8 cellular contexts compared by ENCODE assay signal in genomic region chr4:1200425-1201035, GRCh38. TPM values are rescaled to one million over a fixed set of nuclear protein-coding genes. Genes with fewer than 3 reads are reported as not detected.
DNase-seq lines count a peak whose midpoint lies in the region; ATAC-seq and TF ChIP-seq lines count a peak whose summit lies in the region.

No MANE protein-coding gene starts in this region.

- H3K27ac Mint-ChIP-seq in activated B cell treated with CpG ODN at 0.5 μM for 24 hours, result no peak overlapping the region
- H3K27ac Mint-ChIP-seq in stimulated activated naive B cell treated with anti-CD40 and anti-IgM and Interleukin-4, amounts not matched to agents 10 μg/mL and 1 μg/mL and 100 μg/mL, for 72 hours, result no peak overlapping the region

- TF ChIP-seq CTCF in activated B cell treated with CpG ODN at 0.5 μM for 24 hours (IDR thresholded peaks at IDR 0.05), result no peak

- CTCF ChIA-PET in activated B cell treated with CpG ODN at 0.5 μM for 24 hours (lab: Charles Lee), result no interaction called here

- H3K36me3 Mint-ChIP-seq in activated B cell treated with CpG ODN at 0.5 μM for 24 hours (ENCODE audit: low read depth), result no peaks in the 10 kb centered on the region
- H3K36me3 Mint-ChIP-seq in stimulated activated naive B cell treated with anti-CD40 and anti-IgM and Interleukin-4, amounts not matched to agents 10 μg/mL and 1 μg/mL and 100 μg/mL, for 72 hours, result peaks cover 15 to 36% of the 10 kb centered on the region in 2 donors

- H3K9me3 Mint-ChIP-seq in activated B cell treated with CpG ODN at 0.5 μM for 24 hours, result no peaks in the 10 kb centered on the region
- peaks cover 0 to 2% of the 10 kb centered on the region in 2 donors for H3K9me3 Mint-ChIP-seq in stimulated activated naive B cell treated with anti-CD40 and anti-IgM and Interleukin-4, amounts not matched to agents 10 μg/mL and 1 μg/mL and 100 μg/mL, for 72 hours

- DNase-seq in D341Med (ENCODE audit: low spot score) (peak; percentile 30), HCEC 1CT (peak; percentile 93), activated B cell treated with CpG ODN at 0.5 μM for 24 hours (no peak), cardiac septum (ENCODE audit: low spot score) (peak; percentile 77), NCI-H1436 treated with DMSO at 0.1 percent for 48 hours (lab: John Stamatoyannopoulos, UW) (no peak), SKM-1 (lab: John Stamatoyannopoulos, UW; ENCODE audit: unreplicated experiment) (no peak)
- no peak for DNase-seq in stimulated activated naive B cell treated with anti-CD40 and anti-IgM and Interleukin-4, amounts not matched to agents 10 μg/mL and 1 μg/mL and 100 μg/mL, for 72 hours
- DNase-seq in stimulated activated CD4-positive, alpha-beta T cell treated with anti-CD3 and anti-CD28 coated beads, Interleukin-4, amount 100 ng/mL, for 24 hours, result no peak

- no peaks in the 10 kb centered on the region for H3K27me3 Mint-ChIP-seq in activated B cell treated with CpG ODN at 0.5 μM for 24 hours
- H3K27me3 Mint-ChIP-seq in stimulated activated naive B cell treated with anti-CD40 and anti-IgM and Interleukin-4, amounts not matched to agents 10 μg/mL and 1 μg/mL and 100 μg/mL, for 72 hours, result no peaks in the 10 kb centered on the region

- intact Hi-C loops in activated B cell treated with CpG ODN at 0.5 μM for 24 hours (cut with micrococcal nuclease) (loop anchor here (1.0 to 2.0 kb wide), 3 partner anchors 16 to 33 kb away; no protein-coding TSS in a partner anchor), cardiac septum (cut with DNase I) (no loop called here)

- peak; percentile 5 for ATAC-seq in activated B cell treated with CpG ODN at 0.5 μM for 24 hours (ENCODE audit: low read depth)
- peak; percentile 14 to 19 for ATAC-seq in stimulated activated naive B cell treated with anti-CD40 and anti-IgM and Interleukin-4, amounts not matched to agents 10 μg/mL and 1 μg/mL and 100 μg/mL, for 72 hours (replicated peaks)

- POLR2A ChIA-PET in activated B cell treated with CpG ODN at 0.5 μM for 24 hours (lab: Charles Lee), result interaction anchor here (0.6 kb wide), 1 partner anchor 87 kb away, joined by 3 read pairs; the partner anchor contains the start of gene RNF212

- peaks cover 42% of the 10 kb centered on the region for H3K4me1 Mint-ChIP-seq in activated B cell treated with CpG ODN at 0.5 μM for 24 hours
- peaks cover 18 to 43% of the 10 kb centered on the region in 2 donors for H3K4me1 Mint-ChIP-seq in stimulated activated naive B cell treated with anti-CD40 and anti-IgM and Interleukin-4, amounts not matched to agents 10 μg/mL and 1 μg/mL and 100 μg/mL, for 72 hours

- no peak overlapping the region for H3K4me3 Mint-ChIP-seq in activated B cell treated with CpG ODN at 0.5 μM for 24 hours
- peak overlapping the region; percentile 82 to 85 for H3K4me3 Mint-ChIP-seq in stimulated activated naive B cell treated with anti-CD40 and anti-IgM and Interleukin-4, amounts not matched to agents 10 μg/mL and 1 μg/mL and 100 μg/mL, for 72 hours

RNA-seq across cellular contexts. Expression of gene SPON2, which starts 28.1 kb away (rescaled TPM):
- total RNA-seq in activated B cell treated with CpG ODN at 0.5 μM for 24 hours, result 2.2 and 3.4 TPM in 2 replicates
- 19.8 TPM for total RNA-seq in cardiac septum

RNA-seq across cellular contexts. Expression of gene CTBP1, which starts 48.4 kb away (rescaled TPM):
- total RNA-seq in activated B cell treated with CpG ODN at 0.5 μM for 24 hours, result 162 and 175 TPM in 2 replicates
- total RNA-seq in cardiac septum, result 129 TPM

Comparison
In these comparisons a context has a peak if more than half of its experiments do, and no peak if none do; other contexts are left out.
1. DNase-seq: peak in D341Med (single experiment), HCEC 1CT (single experiment) and cardiac septum (single experiment); none in activated B cell treated with CpG ODN at 0.5 μM for 24 hours (single experiment), stimulated activated naive B cell treated with anti-CD40 and anti-IgM and Interleukin-4, amounts not matched to agents 10 μg/mL and 1 μg/mL and 100 μg/mL, for 72 hours (single experiment), stimulated activated CD4-positive, alpha-beta T cell treated with anti-CD3 and anti-CD28 coated beads, Interleukin-4, amount 100 ng/mL, for 24 hours (single experiment), NCI-H1436 treated with DMSO at 0.1 percent for 48 hours (single experiment) and SKM-1 (single experiment).